ENCODE assay signal across 1 cellular context in genomic region chr12:62924084-62924483, GRCh38.
TF ChIP-seq lines count a peak whose summit lies in the region.

No MANE protein-coding gene starts in this region.

TF ChIP-seq in HepG2, 621 proteins besides CTCF, POLR2A, EP300 and RAD21 (continued from another document):
- TF ChIP-seq HNF1B (CRISPR knock-in tag; IDR thresholded peaks at IDR 0.05) (no peak), ZNF652 (CRISPR knock-in tag; IDR thresholded peaks at IDR 0.05; ENCODE audit: borderline replicate concordance, low read depth) (peak; percentile 42; the same call in 1 of the 2 replicates)
